Comparison of ENCODE assay signal across 12 cellular contexts in the genomic region with DNA sequence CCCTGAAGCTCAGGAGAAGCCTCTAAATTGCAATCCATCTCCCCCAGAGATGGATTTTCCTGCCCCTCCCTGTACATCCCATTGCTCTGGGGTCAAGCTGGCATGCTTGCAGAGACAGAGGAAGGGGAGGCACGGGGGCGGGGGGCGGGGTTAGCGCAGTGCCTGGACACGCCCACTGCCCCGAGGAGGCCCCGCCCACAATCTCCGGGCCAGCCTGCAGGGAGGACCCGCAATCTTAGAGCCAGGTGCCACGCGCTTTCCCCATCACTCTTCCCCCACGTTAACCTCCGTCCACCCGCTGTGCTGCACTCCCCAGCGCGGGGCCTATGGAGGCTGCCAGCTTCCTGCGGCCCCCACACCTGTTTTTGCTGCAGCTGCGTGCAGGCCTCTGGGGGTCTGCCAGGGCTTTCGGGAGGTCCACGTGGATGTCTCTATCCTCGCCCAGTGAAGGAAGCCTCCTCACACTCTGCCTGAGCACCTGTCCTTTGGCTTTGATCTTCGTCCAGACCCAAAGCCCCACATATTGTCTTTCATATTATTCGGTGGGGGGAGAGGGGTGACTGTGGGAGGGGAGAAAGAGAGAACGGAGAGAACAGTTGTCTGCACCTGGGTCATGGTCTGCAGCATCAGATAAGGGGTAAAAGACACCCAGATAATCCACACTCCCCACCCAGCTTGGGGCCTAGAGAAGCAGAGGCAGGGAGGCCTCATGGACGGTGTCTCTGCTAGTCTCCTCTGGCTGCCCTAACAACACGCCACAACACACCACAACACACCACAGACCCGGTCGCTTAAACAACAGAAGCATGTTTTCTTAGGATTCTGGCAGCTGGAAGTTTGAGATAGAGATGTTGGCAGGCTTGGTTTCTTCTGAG.
DNase-seq lines count a peak whose midpoint lies in the region; ATAC-seq and TF ChIP-seq lines count a peak whose summit lies in the region.
"Had no signal": no experiment of that assay in that cellular context is flagged by ENCODE, and none has a peak within 500 bp of the region (broad histone marks: within the 10 kb centered on the region; RNA-seq: fewer than 3 reads in every experiment).

No MANE protein-coding gene starts in this region.

- H3K27me3 ChIP-seq in SK-N-SH (ENCODE audit: insufficient read depth), result no peaks in the 10 kb centered on the region
- H3K27me3 ChIP-seq in colonic mucosa, result no peaks in the 10 kb centered on the region
- H3K27me3 ChIP-seq in tibial nerve, result no peaks in the 10 kb centered on the region

- H3K9ac ChIP-seq in SK-N-SH (no peak overlapping the region), colonic mucosa (ENCODE audit: low read depth in 2 of 2, low read length in 2 of 2) (no peak overlapping the region)

- no peak for ATAC-seq in SK-N-SH treated with all-trans-retinoic acid at 6 μM for 48 hours
- ATAC-seq: T-cell had no signal

- H3K4me3 ChIP-seq in SK-N-SH (ENCODE audit: low read depth in 2 of 2, low read length in 1 of 2), result no peak overlapping the region
- H3K4me3 ChIP-seq in colonic mucosa, result peak overlapping the region; percentile 22
- no peak overlapping the region for H3K4me3 ChIP-seq in tibial nerve

- TF ChIP-seq CTCF in SK-N-SH (IDR thresholded peaks at IDR 0.05) (no peak), colonic mucosa (IDR thresholded peaks at IDR 0.05) (no peak), tibial nerve (IDR thresholded peaks at IDR 0.05) (no peak)

- 80% methylated on average over 27 of the region's 28 CpGs for WGBS in SK-N-SH (ENCODE audit: low lambda C conversion rate)
- WGBS in tibial nerve, 2 donors, result 46 to 62% methylated on average over 28 of the region's 28 CpGs

- no peak for TF ChIP-seq EP300 in SK-N-SH (IDR thresholded peaks at IDR 0.05; ENCODE audit: borderline replicate concordance in 1 of 2, low read depth in 1 of 2, low read length in 1 of 2)
- TF ChIP-seq EP300 in tibial nerve (IDR thresholded peaks at IDR 0.05), result no peak

- H3K4me1 ChIP-seq in SK-N-SH (ENCODE audit: control insufficient read depth in 1 of 2, insufficient read depth in 2 of 2, low read depth in 1 of 2, low read length in 1 of 2) (peaks cover 4 to 10% of the 10 kb centered on the region in 2 experiments; a peak in 3 of 4 replicates), colonic mucosa (no peaks in the 10 kb centered on the region), tibial nerve (peaks cover 0 to 39% (median 10%) of the 10 kb centered on the region in 4 donors)

- TF ChIP-seq POLR2A in tibial nerve (IDR thresholded peaks at IDR 0.05), result no peak

- no peaks in the 10 kb centered on the region for H3K9me3 ChIP-seq in SK-N-SH
- no peaks in the 10 kb centered on the region for H3K9me3 ChIP-seq in colonic mucosa
- H3K9me3 ChIP-seq in tibial nerve, result no peaks in the 10 kb centered on the region

- H4K20me1 ChIP-seq in SK-N-SH (ENCODE audit: insufficient read depth), result no peaks in the 10 kb centered on the region

- H3K4me2 ChIP-seq in SK-N-SH, result no peak overlapping the region

- DNase-seq in SK-N-SH (peak; percentile 58), NAMALWA (ENCODE audit: low spot score) (peak; percentile 72), colonic mucosa (peak; percentile 10), posterior vena cava (ENCODE audit: low spot score) (peak; percentile 65), NCI-H1048 (lab: John Stamatoyannopoulos, UW) (no peak), tibial nerve (ENCODE audit: low spot score in 2 of 2) (no peak), KG1 (lab: John Stamatoyannopoulos, UW) (no peak)
- DNase-seq: activated naive CD4-positive, alpha-beta T cell treated with Interleukin-2 at 50 U/mL for 16 hours; effector CD8-positive, alpha-beta T cell; occipital lobe had no signal

- H3K9me2 ChIP-seq in SK-N-SH, result no peaks in the 10 kb centered on the region

- H3K36me3 ChIP-seq in SK-N-SH (replicated peaks in 1 of 2; ENCODE audit: control insufficient read depth in 1 of 2, insufficient read depth in 2 of 2, low read length in 1 of 2) (no peaks in the 10 kb centered on the region), colonic mucosa (no peaks in the 10 kb centered on the region), tibial nerve (no peaks in the 10 kb centered on the region)

- POLR2A ChIA-PET in SK-N-SH (lab: Yijun Ruan, JAX), result no interaction called here

- peaks cover 6% of the 10 kb centered on the region for H3F3A ChIP-seq in SK-N-SH (replicated peaks; ENCODE audit: insufficient read depth)

- H2AFZ ChIP-seq in SK-N-SH (ENCODE audit: low read depth), result no peak overlapping the region

- intact Hi-C loops in colonic mucosa (cut with DNase I) (no loop called here), posterior vena cava (cut with DNase I) (no loop called here)

- H3K27ac ChIP-seq in SK-N-SH (ENCODE audit: low read depth in 2 of 2, low read length in 1 of 2), result no peak overlapping the region
- no peak overlapping the region for H3K27ac ChIP-seq in colonic mucosa
- H3K27ac ChIP-seq in tibial nerve, result no peak overlapping the region

- H3K79me2 ChIP-seq in SK-N-SH (ENCODE audit: insufficient read depth), result no peaks in the 10 kb centered on the region

- no peak for TF ChIP-seq RAD21 in SK-N-SH (IDR thresholded peaks at IDR 0.05; ENCODE audit: low read length)

- CTCF ChIA-PET in SK-N-SH (lab: Yijun Ruan, JAX), result interaction anchor here (0.6 kb wide), 1 partner anchor 137 kb away, joined by 3 read pairs; no protein-coding TSS in a partner anchor

TF ChIP-seq in SK-N-SH, 30 proteins besides CTCF, POLR2A, EP300 and RAD21:
- TF ChIP-seq ELF1 (IDR thresholded peaks at IDR 0.05), result no peak
- no peak for TF ChIP-seq FOXJ3 (CRISPR knock-in tag; IDR thresholded peaks at IDR 0.05)
- TF ChIP-seq MEF2A (IDR thresholded peaks at IDR 0.05; ENCODE audit: borderline replicate concordance, low read depth), result no peak

TF ChIP-seq in SK-N-SH treated with all-trans-retinoic acid at 6 μM for 48 hours, 23 proteins besides CTCF, POLR2A, EP300 and RAD21:
- TF ChIP-seq ZFP3 (CRISPR knock-in tag; IDR thresholded peaks at IDR 0.05), result no peak
- TF ChIP-seq TOX (CRISPR knock-in tag; IDR thresholded peaks at IDR 0.05; ENCODE audit: borderline replicate concordance), result no peak
- TF ChIP-seq, protein P1, sequence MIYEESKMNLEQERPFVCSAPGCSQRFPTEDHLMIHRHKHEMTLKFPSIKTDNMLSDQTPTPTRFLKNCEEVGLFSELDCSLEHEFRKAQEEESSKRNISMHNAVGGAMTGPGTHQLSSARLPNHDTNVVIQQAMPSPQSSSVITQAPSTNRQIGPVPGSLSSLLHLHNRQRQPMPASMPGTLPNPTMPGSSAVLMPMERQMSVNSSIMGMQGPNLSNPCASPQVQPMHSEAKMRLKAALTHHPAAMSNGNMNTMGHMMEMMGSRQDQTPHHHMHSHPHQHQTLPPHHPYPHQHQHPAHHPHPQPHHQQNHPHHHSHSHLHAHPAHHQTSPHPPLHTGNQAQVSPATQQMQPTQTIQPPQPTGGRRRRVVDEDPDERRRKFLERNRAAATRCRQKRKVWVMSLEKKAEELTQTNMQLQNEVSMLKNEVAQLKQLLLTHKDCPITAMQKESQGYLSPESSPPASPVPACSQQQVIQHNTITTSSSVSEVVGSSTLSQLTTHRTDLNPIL (CRISPR knock-in tag; IDR thresholded peaks at IDR 0.05; ENCODE audit: low read depth), result no peak
- TF ChIP-seq ZNF70 (CRISPR knock-in tag; IDR thresholded peaks at IDR 0.05), result no peak
- no peak for TF ChIP-seq ESRRG (CRISPR knock-in tag; IDR thresholded peaks at IDR 0.05)
- TF ChIP-seq TSHZ2 (CRISPR knock-in tag; IDR thresholded peaks at IDR 0.05), result no peak
- TF ChIP-seq ARNTL (CRISPR knock-in tag; IDR thresholded peaks at IDR 0.05; ENCODE audit: borderline replicate concordance, low read depth), result no peak
- no peak for TF ChIP-seq ISL1 (CRISPR knock-in tag; IDR thresholded peaks at IDR 0.05)
- no peak for TF ChIP-seq ZFP30 (CRISPR knock-in tag; IDR thresholded peaks at IDR 0.05)
- no peak for TF ChIP-seq CSRNP3 (CRISPR knock-in tag; IDR thresholded peaks at IDR 0.05)
- no peak for TF ChIP-seq ZC3H10 (CRISPR knock-in tag; IDR thresholded peaks at IDR 0.05)

Comparison
In these comparisons a context has a peak if more than half of its experiments do, and no peak if none do; other contexts are left out.
1. DNase-seq: peak in SK-N-SH (single experiment), NAMALWA (single experiment), colonic mucosa (single experiment) and posterior vena cava (single experiment); none in NCI-H1048 (single experiment), tibial nerve (0 of 2) and KG1 (single experiment).